17 cellular contexts compared by ENCODE assay signal in genomic region chr4:119479180-119479814, GRCh38.
DNase-seq lines count a peak whose midpoint lies in the region; ATAC-seq, FAIRE-seq and TF ChIP-seq lines count a peak whose summit lies in the region.
"Had no signal": no experiment of that assay in that cellular context is flagged by ENCODE, and none has a peak within 500 bp of the region (broad histone marks: within the 10 kb centered on the region; RNA-seq: fewer than 3 reads in every experiment).

No MANE protein-coding gene starts in this region.

- H3K4me2 ChIP-seq in A549: no peak overlapping the region

- H3K27ac ChIP-seq in A549: no peak overlapping the region
- H3K27ac ChIP-seq in colonic mucosa: peak overlapping the region; percentile 30
- H3K27ac ChIP-seq in liver (ENCODE audit: low read depth in 1 of 2, low read length in 2 of 2): peak overlapping the region in 1 of 2 donors; percentile 29
- H3K27ac ChIP-seq in small intestine (ENCODE audit: low read depth in 1 of 2, low read length in 1 of 2): no peak overlapping the region
- H3K27ac ChIP-seq: C4-2B had no signal

- CTCF ChIA-PET in A549 (lab: Yijun Ruan, JAX): no interaction called here

- no peak overlapping the region for H3K9ac ChIP-seq in colonic mucosa (ENCODE audit: low read depth in 2 of 2, low read length in 2 of 2)
- H3K9ac ChIP-seq in liver (ENCODE audit: low read depth in 1 of 2, low read length in 2 of 2): no peak overlapping the region

- WGBS in A549 (ENCODE audit: missing lambda C conversion rate): 84% methylated on average over 2 of the region's 2 CpGs
- WGBS in liver: 64% methylated on average over 2 of the region's 2 CpGs
- 59 to 85% (median 77%) methylated on average over 2 of the region's 2 CpGs for WGBS in small intestine, 3 donors

- no peaks in the 10 kb centered on the region for H3K27me3 ChIP-seq in colonic mucosa
- no peaks in the 10 kb centered on the region for H3K27me3 ChIP-seq in liver (ENCODE audit: control insufficient read depth in 4 of 4, insufficient read depth in 4 of 4, low read length in 3 of 4)
- H3K27me3 ChIP-seq in small intestine (ENCODE audit: control insufficient read depth in 2 of 2, insufficient read depth in 2 of 2, low read length in 2 of 2): no peaks in the 10 kb centered on the region
- H3K27me3 ChIP-seq: BE2C had no signal

- TF ChIP-seq CTCF in A549 (IDR thresholded peaks at IDR 0.05) (no peak), colonic mucosa (IDR thresholded peaks at IDR 0.05) (no peak), liver (IDR thresholded peaks at IDR 0.05; ENCODE audit: low read depth, low read length, missing input control) (no peak)

- ATAC-seq in A549: no peak
- no peak for ATAC-seq in GM19455 (IDR thresholded peaks at IDR 0.05; ENCODE audit: unreplicated experiment)
- ATAC-seq in left ventricle myocardium superior: no peak

- no peak for TF ChIP-seq EP300 in A549 (IDR thresholded peaks at IDR 0.05)

- no peak for TF ChIP-seq RAD21 in A549 (conservative IDR thresholded peaks at IDR 0.05 in 1 of 2, IDR thresholded peaks at IDR 0.05 in 1 of 2)
- no peak for TF ChIP-seq RAD21 in liver (IDR thresholded peaks at IDR 0.05)

- H3K9me3 ChIP-seq in A549: peaks cover 6% of the 10 kb centered on the region; the same call in 1 of the 3 replicates
- no peaks in the 10 kb centered on the region for H3K9me3 ChIP-seq in colonic mucosa
- H3K9me3 ChIP-seq in liver (ENCODE audit: control insufficient read depth in 4 of 4, low read length in 3 of 4): no peaks in the 10 kb centered on the region
- no peaks in the 10 kb centered on the region for H3K9me3 ChIP-seq in small intestine (ENCODE audit: control insufficient read depth, low read depth)
- H3K9me3 ChIP-seq: BE2C, HAP-1 had no signal

- FAIRE-seq in A549 (lab: Jason Lieb, UNC) (no peak), small intestine (lab: Jason Lieb, UNC) (no peak)
- FAIRE-seq: GM12892, H1 had no signal

- H3K4me1 ChIP-seq in A549: 0 out of 3 replicates have a peak, but pooled peaks cover 4% of the 10 kb centered on the region
- H3K4me1 ChIP-seq in colonic mucosa: no peaks in the 10 kb centered on the region
- peaks cover 0 to 25% (median 18%) of the 10 kb centered on the region in 4 donors for H3K4me1 ChIP-seq in liver (ENCODE audit: control insufficient read depth in 4 of 4, insufficient read depth in 4 of 4, low read length in 3 of 4)
- H3K4me1 ChIP-seq in small intestine (ENCODE audit: control insufficient read depth in 2 of 2, insufficient read depth in 1 of 2, low read depth in 1 of 2, low read length in 1 of 2): no peaks in the 10 kb centered on the region
- H3K4me1 ChIP-seq: BE2C, HAP-1 had no signal

- TF ChIP-seq POLR2A in A549 (IDR thresholded peaks at IDR 0.05; ENCODE audit: low read length): no peak

- DNase-seq in A549 (ENCODE audit: low read depth in 1 of 2, low spot score in 1 of 2): no peak
- peak; percentile 23 for DNase-seq in colonic mucosa
- peak; percentile 38 for DNase-seq in small intestine
- no peak for DNase-seq in left ventricle myocardium superior
- DNase-seq in stimulated activated CD4-positive, alpha-beta T cell treated with anti-CD3 and anti-CD28 coated beads, Interleukin-4, amount 100 ng/mL, for 24 hours: no peak
- no peak for DNase-seq in NCI-H146 treated with DMSO at 0.1 percent for 48 hours (lab: John Stamatoyannopoulos, UW; ENCODE audit: unreplicated experiment)
- DNase-seq: 8988T; BE2C; CD4-positive, alpha-beta memory T cell; DND-41; GDM1 had no signal

- intact Hi-C loops in colonic mucosa (cut with DNase I): no loop called here
- intact Hi-C loops in left ventricle myocardium superior (cut with micrococcal nuclease): loop anchor here (10.0 kb wide), 1 partner anchor 174 kb away; a partner anchor contains a TSS

- H3K36me3 ChIP-seq in colonic mucosa: no peaks in the 10 kb centered on the region
- H3K36me3 ChIP-seq in liver (ENCODE audit: control insufficient read depth in 4 of 4, insufficient read depth in 3 of 4, low read depth in 1 of 4, low read length in 3 of 4): peaks cover 0 to 6% (median 4%) of the 10 kb centered on the region in 4 donors
- H3K36me3 ChIP-seq in small intestine (ENCODE audit: control insufficient read depth in 2 of 2, insufficient read depth in 2 of 2, low read length in 2 of 2): peaks cover 1 to 4% of the 10 kb centered on the region in 2 donors

- no peak overlapping the region for H3K4me3 ChIP-seq in A549
- no peak overlapping the region for H3K4me3 ChIP-seq in colonic mucosa
- no peak overlapping the region for H3K4me3 ChIP-seq in liver (ENCODE audit: low read depth in 1 of 3, low read length in 3 of 3)
- H3K4me3 ChIP-seq in small intestine (ENCODE audit: low read depth in 1 of 2, low read length in 2 of 2): no peak overlapping the region
- H3K4me3 ChIP-seq: HAP-1 had no signal

- POLR2A ChIA-PET in A549 (lab: Yijun Ruan, JAX): no interaction called here

TF ChIP-seq in A549, 52 proteins besides CTCF, POLR2A, EP300 and RAD21:
- TF ChIP-seq EHF (CRISPR knock-in tag; IDR thresholded peaks at IDR 0.05) (no peak), FOXS1 (CRISPR knock-in tag; IDR thresholded peaks at IDR 0.05) (no peak), MAFK (IDR thresholded peaks at IDR 0.05; ENCODE audit: partially characterized antibody) (peak; percentile 46)

TF ChIP-seq in liver, 16 proteins besides CTCF, POLR2A, EP300 and RAD21:
- no peak for TF ChIP-seq MAX (IDR thresholded peaks at IDR 0.05)
- TF ChIP-seq HNF4A (conservative IDR thresholded peaks at IDR 0.05): peak; percentile 66 to 79
- no peak for TF ChIP-seq NR2F2 (IDR thresholded peaks at IDR 0.05)
- no peak for TF ChIP-seq TAF1 (conservative IDR thresholded peaks at IDR 0.05)
- TF ChIP-seq RXRA (IDR thresholded peaks at IDR 0.05): no peak
- TF ChIP-seq REST (IDR thresholded peaks at IDR 0.05): no peak
- peak; percentile 43 for TF ChIP-seq SP1 (IDR thresholded peaks at IDR 0.05)
- no peak for TF ChIP-seq YY1 (IDR thresholded peaks at IDR 0.05)
- no peak for TF ChIP-seq ZBTB33 (IDR thresholded peaks at IDR 0.05)
- no peak for TF ChIP-seq EGR1 (IDR thresholded peaks at IDR 0.05; ENCODE audit: low read depth in 2 of 2)
- no peak for TF ChIP-seq GABPA (IDR thresholded peaks at IDR 0.05 in 1 of 2, conservative IDR thresholded peaks at IDR 0.05 in 1 of 2)

Comparison
In these comparisons a context has a peak if more than half of its experiments do, and no peak if none do; other contexts are left out.
1. DNase-seq: peak in colonic mucosa (single experiment) and small intestine (single experiment); none in A549 (0 of 2), left ventricle myocardium superior (single experiment), stimulated activated CD4-positive, alpha-beta T cell treated with anti-CD3 and anti-CD28 coated beads, Interleukin-4, amount 100 ng/mL, for 24 hours (single experiment) and NCI-H146 treated with DMSO at 0.1 percent for 48 hours (single experiment).